1 cellular context compared by ENCODE assay signal in the genomic region with DNA sequence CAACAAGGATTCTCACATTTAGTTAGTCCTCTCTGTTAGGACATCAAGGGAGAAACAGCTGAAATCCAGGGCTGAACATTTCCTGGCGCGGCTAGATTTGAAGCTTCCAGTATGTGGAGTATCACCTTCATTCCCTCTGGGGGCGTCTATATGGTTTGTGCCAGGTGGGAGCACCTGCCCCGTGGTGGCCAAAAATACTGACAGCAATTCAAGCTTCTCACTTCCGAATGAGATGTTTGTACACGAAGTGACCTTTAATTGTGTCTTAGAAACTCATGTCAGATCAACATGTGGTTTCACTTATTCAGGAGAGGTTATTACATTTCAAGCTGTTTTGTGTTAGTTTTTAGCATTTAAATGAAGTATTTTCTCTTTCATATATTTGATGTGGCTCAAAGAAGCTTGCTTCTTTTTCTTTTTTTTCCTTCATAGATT.
TF ChIP-seq lines count a peak whose summit lies in the region.

No MANE protein-coding gene starts in this region.

TF ChIP-seq in GM12878, 131 proteins besides CTCF, POLR2A, EP300 and RAD21 (continued from another document and continues in another):
- TF ChIP-seq, protein P1, sequence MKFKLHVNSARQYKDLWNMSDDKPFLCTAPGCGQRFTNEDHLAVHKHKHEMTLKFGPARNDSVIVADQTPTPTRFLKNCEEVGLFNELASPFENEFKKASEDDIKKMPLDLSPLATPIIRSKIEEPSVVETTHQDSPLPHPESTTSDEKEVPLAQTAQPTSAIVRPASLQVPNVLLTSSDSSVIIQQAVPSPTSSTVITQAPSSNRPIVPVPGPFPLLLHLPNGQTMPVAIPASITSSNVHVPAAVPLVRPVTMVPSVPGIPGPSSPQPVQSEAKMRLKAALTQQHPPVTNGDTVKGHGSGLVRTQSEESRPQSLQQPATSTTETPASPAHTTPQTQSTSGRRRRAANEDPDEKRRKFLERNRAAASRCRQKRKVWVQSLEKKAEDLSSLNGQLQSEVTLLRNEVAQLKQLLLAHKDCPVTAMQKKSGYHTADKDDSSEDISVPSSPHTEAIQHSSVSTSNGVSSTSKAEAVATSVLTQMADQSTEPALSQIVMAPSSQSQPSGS (IDR thresholded peaks at IDR 0.05; ENCODE audit: low read length) = peak; percentile 57
- no peak for TF ChIP-seq YBX1 (IDR thresholded peaks at IDR 0.05)
- TF ChIP-seq CUX1 (IDR thresholded peaks at IDR 0.05; ENCODE audit: insufficient replicate concordance, low read depth, low read length) = no peak
- no peak for TF ChIP-seq ZNF384 (IDR thresholded peaks at IDR 0.05; ENCODE audit: borderline replicate concordance, low read depth, low read length)
- 0 out of 2 replicates have a peak, but pooled peaks have one; percentile 15 for TF ChIP-seq ZSCAN29 (IDR thresholded peaks at IDR 0.05)
- no peak for TF ChIP-seq SRF (IDR thresholded peaks at IDR 0.05; ENCODE audit: low read depth in 2 of 2, low read length in 2 of 2)
- TF ChIP-seq ZBTB40 (IDR thresholded peaks at IDR 0.05; ENCODE audit: borderline replicate concordance) = peak; percentile 8; the same call in 1 of the 2 replicates
- no peak for TF ChIP-seq CREB1 (IDR thresholded peaks at IDR 0.05; ENCODE audit: low read depth)
- no peak for TF ChIP-seq DPF2 (IDR thresholded peaks at IDR 0.05)
- peak; percentile 54; the same call in 1 of the 2 replicates for TF ChIP-seq PAX8 (IDR thresholded peaks at IDR 0.05)
- TF ChIP-seq TCF3 (IDR thresholded peaks at IDR 0.05; ENCODE audit: borderline replicate concordance, insufficient read depth, low read depth, low read length) = peak; percentile 92
- no peak for TF ChIP-seq FOXK2 (IDR thresholded peaks at IDR 0.05)
- TF ChIP-seq NR2F1 (conservative IDR thresholded peaks at IDR 0.05) = no peak; the same call in 1 of the 2 replicates
- no peak for TF ChIP-seq EGR1 (IDR thresholded peaks at IDR 0.05; ENCODE audit: borderline replicate concordance in 1 of 2, low read depth in 2 of 2, low read length in 2 of 2)
- TF ChIP-seq, protein P2, sequence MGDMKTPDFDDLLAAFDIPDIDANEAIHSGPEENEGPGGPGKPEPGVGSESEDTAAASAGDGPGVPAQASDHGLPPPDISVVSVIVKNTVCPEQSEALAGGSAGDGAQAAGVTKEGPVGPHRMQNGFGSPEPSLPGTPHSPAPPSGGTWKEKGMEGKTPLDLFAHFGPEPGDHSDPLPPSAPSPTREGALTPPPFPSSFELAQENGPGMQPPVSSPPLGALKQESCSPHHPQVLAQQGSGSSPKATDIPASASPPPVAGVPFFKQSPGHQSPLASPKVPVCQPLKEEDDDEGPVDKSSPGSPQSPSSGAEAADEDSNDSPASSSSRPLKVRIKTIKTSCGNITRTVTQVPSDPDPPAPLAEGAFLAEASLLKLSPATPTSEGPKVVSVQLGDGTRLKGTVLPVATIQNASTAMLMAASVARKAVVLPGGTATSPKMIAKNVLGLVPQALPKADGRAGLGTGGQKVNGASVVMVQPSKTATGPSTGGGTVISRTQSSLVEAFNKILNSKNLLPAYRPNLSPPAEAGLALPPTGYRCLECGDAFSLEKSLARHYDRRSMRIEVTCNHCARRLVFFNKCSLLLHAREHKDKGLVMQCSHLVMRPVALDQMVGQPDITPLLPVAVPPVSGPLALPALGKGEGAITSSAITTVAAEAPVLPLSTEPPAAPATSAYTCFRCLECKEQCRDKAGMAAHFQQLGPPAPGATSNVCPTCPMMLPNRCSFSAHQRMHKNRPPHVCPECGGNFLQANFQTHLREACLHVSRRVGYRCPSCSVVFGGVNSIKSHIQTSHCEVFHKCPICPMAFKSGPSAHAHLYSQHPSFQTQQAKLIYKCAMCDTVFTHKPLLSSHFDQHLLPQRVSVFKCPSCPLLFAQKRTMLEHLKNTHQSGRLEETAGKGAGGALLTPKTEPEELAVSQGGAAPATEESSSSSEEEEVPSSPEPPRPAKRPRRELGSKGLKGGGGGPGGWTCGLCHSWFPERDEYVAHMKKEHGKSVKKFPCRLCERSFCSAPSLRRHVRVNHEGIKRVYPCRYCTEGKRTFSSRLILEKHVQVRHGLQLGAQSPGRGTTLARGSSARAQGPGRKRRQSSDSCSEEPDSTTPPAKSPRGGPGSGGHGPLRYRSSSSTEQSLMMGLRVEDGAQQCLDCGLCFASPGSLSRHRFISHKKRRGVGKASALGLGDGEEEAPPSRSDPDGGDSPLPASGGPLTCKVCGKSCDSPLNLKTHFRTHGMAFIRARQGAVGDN (IDR thresholded peaks at IDR 0.05) = peak; percentile 88
- no peak for TF ChIP-seq SUPT20H (IDR thresholded peaks at IDR 0.05; ENCODE audit: borderline replicate concordance, control insufficient read depth, low read depth, low read length)
- TF ChIP-seq, protein P3, sequence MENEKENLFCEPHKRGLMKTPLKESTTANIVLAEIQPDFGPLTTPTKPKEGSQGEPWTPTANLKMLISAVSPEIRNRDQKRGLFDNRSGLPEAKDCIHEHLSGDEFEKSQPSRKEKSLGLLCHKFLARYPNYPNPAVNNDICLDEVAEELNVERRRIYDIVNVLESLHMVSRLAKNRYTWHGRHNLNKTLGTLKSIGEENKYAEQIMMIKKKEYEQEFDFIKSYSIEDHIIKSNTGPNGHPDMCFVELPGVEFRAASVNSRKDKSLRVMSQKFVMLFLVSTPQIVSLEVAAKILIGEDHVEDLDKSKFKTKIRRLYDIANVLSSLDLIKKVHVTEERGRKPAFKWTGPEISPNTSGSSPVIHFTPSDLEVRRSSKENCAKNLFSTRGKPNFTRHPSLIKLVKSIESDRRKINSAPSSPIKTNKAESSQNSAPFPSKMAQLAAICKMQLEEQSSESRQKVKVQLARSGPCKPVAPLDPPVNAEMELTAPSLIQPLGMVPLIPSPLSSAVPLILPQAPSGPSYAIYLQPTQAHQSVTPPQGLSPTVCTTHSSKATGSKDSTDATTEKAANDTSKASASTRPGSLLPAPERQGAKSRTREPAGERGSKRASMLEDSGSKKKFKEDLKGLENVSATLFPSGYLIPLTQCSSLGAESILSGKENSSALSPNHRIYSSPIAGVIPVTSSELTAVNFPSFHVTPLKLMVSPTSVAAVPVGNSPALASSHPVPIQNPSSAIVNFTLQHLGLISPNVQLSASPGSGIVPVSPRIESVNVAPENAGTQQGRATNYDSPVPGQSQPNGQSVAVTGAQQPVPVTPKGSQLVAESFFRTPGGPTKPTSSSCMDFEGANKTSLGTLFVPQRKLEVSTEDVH (IDR thresholded peaks at IDR 0.05; ENCODE audit: low read depth, partially characterized antibody) = no peak
- no peak for TF ChIP-seq TBL1XR1 (IDR thresholded peaks at IDR 0.05; ENCODE audit: low read depth, low read length)
- no peak for TF ChIP-seq MEF2A (IDR thresholded peaks at IDR 0.05; ENCODE audit: insufficient read depth, low read depth, low read length)
- peak; percentile 85 for TF ChIP-seq TCF12 (IDR thresholded peaks at IDR 0.05; ENCODE audit: low read depth, low read length)
- peak in 1 of 2 experiments; percentile 9; a peak in 1 of 4 replicates for TF ChIP-seq BHLHE40 (IDR thresholded peaks at IDR 0.05; ENCODE audit: borderline replicate concordance in 1 of 2, low read depth in 2 of 2, low read length in 1 of 2)
- TF ChIP-seq SMAD5 (IDR thresholded peaks at IDR 0.05; ENCODE audit: low read depth) = no peak
- peak; percentile 55 to 57; a peak in 1 of 4 replicates for TF ChIP-seq ETV6 (conservative IDR thresholded peaks at IDR 0.05 in 1 of 2, IDR thresholded peaks at IDR 0.05 in 1 of 2; ENCODE audit: borderline replicate concordance in 1 of 2, low read depth in 1 of 2)
- no peak for TF ChIP-seq CREM (IDR thresholded peaks at IDR 0.05; ENCODE audit: low read depth)
- TF ChIP-seq EED (IDR thresholded peaks at IDR 0.05; ENCODE audit: low read depth) = peak; percentile 83
- TF ChIP-seq ZNF207 (IDR thresholded peaks at IDR 0.05; ENCODE audit: borderline replicate concordance) = no peak
- peak; percentile 31; the same call in 1 of the 2 replicates for TF ChIP-seq TAF1 (IDR thresholded peaks at IDR 0.05; ENCODE audit: borderline replicate concordance, low read depth, low read length)
- TF ChIP-seq MTA3 (IDR thresholded peaks at IDR 0.05; ENCODE audit: borderline replicate concordance, low read length) = no peak
- peak; percentile 23; the same call in 1 of the 2 replicates for TF ChIP-seq SMC3 (IDR thresholded peaks at IDR 0.05; ENCODE audit: borderline replicate concordance, low read length)
- TF ChIP-seq MEF2B (IDR thresholded peaks at IDR 0.05; ENCODE audit: partially characterized antibody, poor library complexity, severe bottlenecking) = peak; percentile 23
- TF ChIP-seq HDAC2 (IDR thresholded peaks at IDR 0.05) = no peak
- TF ChIP-seq, protein P4, sequence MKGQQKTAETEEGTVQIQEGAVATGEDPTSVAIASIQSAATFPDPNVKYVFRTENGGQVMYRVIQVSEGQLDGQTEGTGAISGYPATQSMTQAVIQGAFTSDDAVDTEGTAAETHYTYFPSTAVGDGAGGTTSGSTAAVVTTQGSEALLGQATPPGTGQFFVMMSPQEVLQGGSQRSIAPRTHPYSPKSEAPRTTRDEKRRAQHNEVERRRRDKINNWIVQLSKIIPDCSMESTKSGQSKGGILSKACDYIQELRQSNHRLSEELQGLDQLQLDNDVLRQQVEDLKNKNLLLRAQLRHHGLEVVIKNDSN (IDR thresholded peaks at IDR 0.05; ENCODE audit: borderline replicate concordance, extremely low read length, insufficient read depth, low read depth, low read length) = no peak
- TF ChIP-seq ASH2L (IDR thresholded peaks at IDR 0.05; ENCODE audit: borderline replicate concordance, low read depth) = no peak
- no peak for TF ChIP-seq PKNOX1 (IDR thresholded peaks at IDR 0.05)
- no peak for TF ChIP-seq FOXM1 (IDR thresholded peaks at IDR 0.05; ENCODE audit: low read depth, low read length)
- 0 out of 2 replicates have a peak, but pooled peaks have one; percentile 17 for TF ChIP-seq BCL11A (IDR thresholded peaks at IDR 0.05; ENCODE audit: low read depth, low read length)
